Comparison of ENCODE assay signal across 1 cellular context in the genomic region with DNA sequence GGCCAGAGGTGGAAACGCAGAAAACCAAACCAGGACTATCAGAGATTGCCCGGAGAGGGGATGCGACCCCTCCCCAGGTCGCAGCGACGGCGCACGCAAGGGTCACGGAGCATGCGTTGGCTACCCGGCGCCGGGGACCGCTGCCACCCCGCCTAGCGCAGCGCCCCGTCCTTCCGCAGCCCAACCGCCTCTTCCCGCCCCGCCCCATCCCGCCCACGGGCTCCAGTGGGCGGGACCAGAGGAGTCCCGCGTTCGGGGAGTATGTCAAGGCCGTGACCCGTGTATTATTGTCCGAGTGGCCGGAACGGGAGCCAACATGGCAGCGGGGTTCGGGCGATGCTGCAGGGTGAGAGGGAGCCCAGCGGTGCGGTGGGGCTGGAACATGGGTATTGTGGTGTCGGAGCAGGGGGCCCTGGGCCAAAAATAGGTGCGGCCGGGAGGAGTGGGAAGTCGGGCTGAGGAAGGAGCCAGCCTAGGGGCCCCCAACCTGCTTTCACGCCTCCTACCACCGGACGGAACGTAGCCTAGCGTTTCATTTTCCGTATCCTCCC.
TF ChIP-seq lines count a peak whose summit lies in the region.

A gene (plus strand): TSS at position 238 of the 551 bp plus-strand sequence. CDS start 79 bp downstream, at position 317.

TF ChIP-seq in H1, 55 proteins besides CTCF, POLR2A, EP300 and RAD21 (continued from another document):
- TF ChIP-seq, protein P1, sequence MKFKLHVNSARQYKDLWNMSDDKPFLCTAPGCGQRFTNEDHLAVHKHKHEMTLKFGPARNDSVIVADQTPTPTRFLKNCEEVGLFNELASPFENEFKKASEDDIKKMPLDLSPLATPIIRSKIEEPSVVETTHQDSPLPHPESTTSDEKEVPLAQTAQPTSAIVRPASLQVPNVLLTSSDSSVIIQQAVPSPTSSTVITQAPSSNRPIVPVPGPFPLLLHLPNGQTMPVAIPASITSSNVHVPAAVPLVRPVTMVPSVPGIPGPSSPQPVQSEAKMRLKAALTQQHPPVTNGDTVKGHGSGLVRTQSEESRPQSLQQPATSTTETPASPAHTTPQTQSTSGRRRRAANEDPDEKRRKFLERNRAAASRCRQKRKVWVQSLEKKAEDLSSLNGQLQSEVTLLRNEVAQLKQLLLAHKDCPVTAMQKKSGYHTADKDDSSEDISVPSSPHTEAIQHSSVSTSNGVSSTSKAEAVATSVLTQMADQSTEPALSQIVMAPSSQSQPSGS (IDR thresholded peaks at IDR 0.05; ENCODE audit: low read length): no peak
- no peak for TF ChIP-seq BACH1 (IDR thresholded peaks at IDR 0.05; ENCODE audit: low read length)
- peak; percentile 66; the same call in 1 of the 2 replicates for TF ChIP-seq YY1 (IDR thresholded peaks at IDR 0.05; ENCODE audit: low read depth, low read length)
- TF ChIP-seq, protein P2, sequence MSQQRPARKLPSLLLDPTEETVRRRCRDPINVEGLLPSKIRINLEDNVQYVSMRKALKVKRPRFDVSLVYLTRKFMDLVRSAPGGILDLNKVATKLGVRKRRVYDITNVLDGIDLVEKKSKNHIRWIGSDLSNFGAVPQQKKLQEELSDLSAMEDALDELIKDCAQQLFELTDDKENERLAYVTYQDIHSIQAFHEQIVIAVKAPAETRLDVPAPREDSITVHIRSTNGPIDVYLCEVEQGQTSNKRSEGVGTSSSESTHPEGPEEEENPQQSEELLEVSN (IDR thresholded peaks at IDR 0.05): peak; percentile 42; the same call in 1 of the 2 replicates
- TF ChIP-seq, protein P3, sequence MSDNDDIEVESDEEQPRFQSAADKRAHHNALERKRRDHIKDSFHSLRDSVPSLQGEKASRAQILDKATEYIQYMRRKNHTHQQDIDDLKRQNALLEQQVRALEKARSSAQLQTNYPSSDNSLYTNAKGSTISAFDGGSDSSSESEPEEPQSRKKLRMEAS (IDR thresholded peaks at IDR 0.05): peak; percentile 51; the same call in 1 of the 2 replicates
- TF ChIP-seq SUZ12 (IDR thresholded peaks at IDR 0.05; ENCODE audit: low read length): no peak
- TF ChIP-seq RBBP5 (IDR thresholded peaks at IDR 0.05; ENCODE audit: borderline replicate concordance, low read depth, low read length): 0 out of 2 replicates have a peak, but pooled peaks have one; percentile 89
- no peak for TF ChIP-seq JUN (IDR thresholded peaks at IDR 0.05; ENCODE audit: low read depth, low read length)
- TF ChIP-seq TAF1 (IDR thresholded peaks at IDR 0.05; ENCODE audit: low read depth, low read length): peak; percentile 46; the same call in 1 of the 2 replicates
- no peak for TF ChIP-seq SIX5 (IDR thresholded peaks at IDR 0.05; ENCODE audit: low read depth, low read length)
- TF ChIP-seq NRF1 (IDR thresholded peaks at IDR 0.05; ENCODE audit: low read depth, low read length): peak; percentile 22; the same call in 1 of the 2 replicates
- peak; percentile 68 for TF ChIP-seq TBP (IDR thresholded peaks at IDR 0.05; ENCODE audit: low read depth, low read length)
- no peak for TF ChIP-seq FOSL1 (IDR thresholded peaks at IDR 0.05; ENCODE audit: insufficient read depth, low read depth, low read length)
- 0 out of 4 replicates have a peak, but pooled peaks of 1 of the 2 experiments have one; percentile 39 for TF ChIP-seq SIN3A (conservative IDR thresholded peaks at IDR 0.05 in 1 of 2, IDR thresholded peaks at IDR 0.05 in 1 of 2; ENCODE audit: low read depth in 1 of 2, low read length in 2 of 2)
- TF ChIP-seq POLR2AphosphoS5 (IDR thresholded peaks at IDR 0.05; ENCODE audit: low read depth, low read length): peak; percentile 66; the same call in 1 of the 2 replicates
- no peak for TF ChIP-seq SIRT6 (IDR thresholded peaks at IDR 0.05; ENCODE audit: low read length)
- peak; percentile 84 to 91; a peak in 3 of 4 replicates for TF ChIP-seq HDAC2 (IDR thresholded peaks at IDR 0.05; ENCODE audit: borderline replicate concordance in 1 of 2, low read depth in 2 of 2, low read length in 2 of 2)
- no peak for TF ChIP-seq NANOG (IDR thresholded peaks at IDR 0.05; ENCODE audit: insufficient read depth, low read depth, low read length, poor library complexity, severe bottlenecking)
- TF ChIP-seq POU5F1 (IDR thresholded peaks at IDR 0.05; ENCODE audit: low read depth, low read length): no peak
- TF ChIP-seq CHD2 (IDR thresholded peaks at IDR 0.05; ENCODE audit: low read length): no peak
- no peak for TF ChIP-seq KDM5A (IDR thresholded peaks at IDR 0.05; ENCODE audit: low read length)
- TF ChIP-seq GTF2F1 (IDR thresholded peaks at IDR 0.05; ENCODE audit: borderline replicate concordance, low read depth, low read length): no peak
- TF ChIP-seq TAF7 (optimal IDR thresholded peaks at IDR 0.05; ENCODE audit: borderline replicate concordance, low read depth, low read length): peak; percentile 75
- no peak for TF ChIP-seq TEAD4 (IDR thresholded peaks at IDR 0.05; ENCODE audit: low read depth, low read length)
- peak; percentile 85 for TF ChIP-seq EGR1 (IDR thresholded peaks at IDR 0.05; ENCODE audit: borderline replicate concordance, low read depth, low read length)
- TF ChIP-seq SP1 (IDR thresholded peaks at IDR 0.05; ENCODE audit: low read depth, low read length): no peak
- TF ChIP-seq RFX5 (IDR thresholded peaks at IDR 0.05; ENCODE audit: borderline replicate concordance, low read depth, low read length): no peak
- no peak for TF ChIP-seq JUND (IDR thresholded peaks at IDR 0.05; ENCODE audit: low read length)
- TF ChIP-seq SRF (IDR thresholded peaks at IDR 0.05; ENCODE audit: low read depth, low read length): no peak
- peak; percentile 92 for TF ChIP-seq ASH2L (IDR thresholded peaks at IDR 0.05; ENCODE audit: low read length)
- peak; percentile 77 for TF ChIP-seq KDM4A (IDR thresholded peaks at IDR 0.05; ENCODE audit: low read depth, low read length, severe bottlenecking)
- peak; percentile 89 for TF ChIP-seq PHF8 (conservative IDR thresholded peaks at IDR 0.05; ENCODE audit: low read depth, low read length)
TF ChIP-seq in H1: peak in this region for 15.
